Comparison of ENCODE assay signal across 8 cellular contexts in the genomic region with DNA sequence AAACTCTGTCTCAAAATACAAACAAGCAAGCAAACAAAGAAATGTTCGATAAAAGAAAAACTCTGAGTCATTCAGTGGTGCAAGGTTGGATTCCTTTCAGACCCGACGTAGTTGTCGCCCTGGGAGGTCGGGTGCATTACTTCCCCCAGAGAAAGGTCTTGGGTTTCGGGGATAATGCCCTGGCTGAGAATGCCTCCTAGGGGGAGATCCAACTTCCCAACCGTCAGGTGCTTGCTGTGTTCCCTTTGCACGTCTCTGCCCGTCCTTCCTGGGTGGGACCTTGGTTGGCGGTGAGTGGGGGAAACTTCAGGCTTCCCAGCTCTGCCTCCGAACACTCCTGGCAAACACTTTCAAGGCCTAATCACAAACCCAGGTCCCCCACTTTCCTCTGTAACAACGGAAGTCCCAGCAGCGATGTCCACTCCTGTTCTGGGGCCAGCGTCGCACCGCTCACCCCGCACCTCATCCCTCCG. TPM values are rescaled to one million over a fixed set of nuclear protein-coding genes. Genes with fewer than 3 reads are reported as not detected.
DNase-seq lines count a peak whose midpoint lies in the region; ATAC-seq and TF ChIP-seq lines count a peak whose summit lies in the region.

No MANE protein-coding gene starts in this region.

- H3K4me3 Mint-ChIP-seq in T-helper 17 cell (peak overlapping the region; percentile 97), memory B cell (peak overlapping the region; percentile 94)

- H3K4me1 Mint-ChIP-seq in T-helper 17 cell, result peaks cover 28% of the 10 kb centered on the region
- peaks cover 26% of the 10 kb centered on the region for H3K4me1 Mint-ChIP-seq in memory B cell

- H3K36me3 Mint-ChIP-seq in T-helper 17 cell (ENCODE audit: low read depth) (no peaks in the 10 kb centered on the region), memory B cell (no peaks in the 10 kb centered on the region)

- intact Hi-C loops in cardiac septum (cut with DNase I), result no loop called here
- intact Hi-C loops in tibial artery (cut with DNase I; ENCODE audit: low total_unique reads), result loop anchor here (5.0 kb wide), 1 partner anchor 856 kb away; a partner anchor contains a TSS

- H3K9me3 ChIP-seq in cardiac muscle cell (ENCODE audit: low read depth) (no peaks in the 10 kb centered on the region), HUES6 (ENCODE audit: control insufficient read depth, insufficient read depth, low read depth, low read length) (no peaks in the 10 kb centered on the region), T-helper 17 cell (ENCODE audit: control insufficient read depth, low read length, poor library complexity, severe bottlenecking) (no peaks in the 10 kb centered on the region), tibial artery (no peaks in the 10 kb centered on the region)

- H3K36me3 ChIP-seq in cardiac muscle cell (no peaks in the 10 kb centered on the region), HUES6 (ENCODE audit: control insufficient read depth, insufficient read depth, low read length) (peaks cover 9% of the 10 kb centered on the region), tibial artery (peaks cover 0 to under 1% (median 0%) of the 10 kb centered on the region in 3 donors)

- H3K27me3 Mint-ChIP-seq in T-helper 17 cell (no peaks in the 10 kb centered on the region), memory B cell (no peaks in the 10 kb centered on the region)

- no peaks in the 10 kb centered on the region for H3K27me3 ChIP-seq in cardiac muscle cell
- no peaks in the 10 kb centered on the region for H3K27me3 ChIP-seq in HUES6 (ENCODE audit: control insufficient read depth, insufficient read depth, low read length)
- H3K27me3 ChIP-seq in tibial artery, result no peaks in the 10 kb centered on the region

- no peak for ATAC-seq in T-helper 17 cell
- no peak for ATAC-seq in memory B cell (ENCODE audit: low read depth)

- H3K27ac ChIP-seq in cardiac muscle cell (peak overlapping the region; percentile 11), HUES6 (ENCODE audit: low read depth, low read length) (peak overlapping the region; percentile 45; the same call in 1 of the 2 replicates), tibial artery (peak overlapping the region; percentile 73 to 85)

- no peaks in the 10 kb centered on the region for H3K4me1 ChIP-seq in cardiac muscle cell (ENCODE audit: low read depth)
- H3K4me1 ChIP-seq in HUES6 (ENCODE audit: control insufficient read depth, insufficient read depth, low read length), result peaks cover 6% of the 10 kb centered on the region; the same call in 1 of the 2 replicates
- H3K4me1 ChIP-seq in tibial artery, result peaks cover 0 to 28% (median 11%) of the 10 kb centered on the region in 4 donors

- no peaks in the 10 kb centered on the region for H3K9me3 Mint-ChIP-seq in memory B cell

- H3K27ac Mint-ChIP-seq in T-helper 17 cell (peak overlapping the region; percentile 91), memory B cell (peak overlapping the region; percentile 81)

- H3K4me3 ChIP-seq in cardiac muscle cell, result peak overlapping the region; percentile 85
- peak overlapping the region; percentile 95 for H3K4me3 ChIP-seq in HUES6 (ENCODE audit: low read depth, low read length)
- peak overlapping the region; percentile 73 to 77 for H3K4me3 ChIP-seq in tibial artery

- TF ChIP-seq CTCF in cardiac muscle cell (IDR thresholded peaks at IDR 0.05; ENCODE audit: low read depth, low read length) (no peak), tibial artery (IDR thresholded peaks at IDR 0.05) (no peak)

- peak overlapping the region; percentile 90 for H3K9ac ChIP-seq in HUES6 (ENCODE audit: low read length)

- DNase-seq in cardiac muscle cell (ENCODE audit: low read depth in 1 of 2, low spot score in 1 of 2) (peak in 1 of 2 donors; percentile 76), cardiac septum (ENCODE audit: low spot score) (no peak), T-helper 17 cell (peak in 1 of 3 donors; percentile 15), ecto neural progenitor cell (ENCODE audit: low spot score) (peak; percentile 70), memory B cell (ENCODE audit: low spot score in 2 of 2) (peak in 1 of 2 donors; percentile 24), tibial artery (peak; percentile 25 to 68), DMS114 treated with DMSO at 0.1 percent for 48 hours (lab: John Stamatoyannopoulos, UW; ENCODE audit: unreplicated experiment) (no peak)

RNA-seq across cellular contexts. Expression of a gene that starts 0.6 kb away (rescaled TPM):
- total RNA-seq in cardiac muscle cell (117 and 185 TPM in 2 replicates), cardiac septum (28.4 TPM), T-helper 17 cell (10 to 100 TPM; 29.0 to 30.3 TPM)
- 161 and 233 TPM in 2 replicates for polyA plus RNA-seq in cardiac muscle cell

RNA-seq across cellular contexts. Expression of a gene that starts 0.7 kb away (rescaled TPM):
- 6.6 and 11.5 TPM in 2 replicates for total RNA-seq in cardiac muscle cell
- polyA plus RNA-seq in cardiac muscle cell, result 3.8 and 6.3 TPM in 2 replicates
- total RNA-seq in cardiac septum, result 4.8 TPM
- 10 to 100 TPM in 1 of 2 donors, 1 to 10 TPM in 1; 9.0 to 13.9 TPM for total RNA-seq in T-helper 17 cell

Comparison
In these comparisons a context has a peak if more than half of its experiments do, and no peak if none do; other contexts are left out.
1. DNase-seq: peak in ecto neural progenitor cell (single experiment) and tibial artery (2 of 2); none in cardiac septum (single experiment) and DMS114 treated with DMSO at 0.1 percent for 48 hours (single experiment).
2. H3K27ac ChIP-seq: peak in every context shown above with its lines; median percentile 79 in tibial artery; 45 in HUES6; 11 in cardiac muscle cell.
3. Peak in every context shown above with its lines, with median percentiles within 50 percentile points of each other: H3K4me3 ChIP-seq.